9 cellular contexts compared by ENCODE assay signal in the genomic region with DNA sequence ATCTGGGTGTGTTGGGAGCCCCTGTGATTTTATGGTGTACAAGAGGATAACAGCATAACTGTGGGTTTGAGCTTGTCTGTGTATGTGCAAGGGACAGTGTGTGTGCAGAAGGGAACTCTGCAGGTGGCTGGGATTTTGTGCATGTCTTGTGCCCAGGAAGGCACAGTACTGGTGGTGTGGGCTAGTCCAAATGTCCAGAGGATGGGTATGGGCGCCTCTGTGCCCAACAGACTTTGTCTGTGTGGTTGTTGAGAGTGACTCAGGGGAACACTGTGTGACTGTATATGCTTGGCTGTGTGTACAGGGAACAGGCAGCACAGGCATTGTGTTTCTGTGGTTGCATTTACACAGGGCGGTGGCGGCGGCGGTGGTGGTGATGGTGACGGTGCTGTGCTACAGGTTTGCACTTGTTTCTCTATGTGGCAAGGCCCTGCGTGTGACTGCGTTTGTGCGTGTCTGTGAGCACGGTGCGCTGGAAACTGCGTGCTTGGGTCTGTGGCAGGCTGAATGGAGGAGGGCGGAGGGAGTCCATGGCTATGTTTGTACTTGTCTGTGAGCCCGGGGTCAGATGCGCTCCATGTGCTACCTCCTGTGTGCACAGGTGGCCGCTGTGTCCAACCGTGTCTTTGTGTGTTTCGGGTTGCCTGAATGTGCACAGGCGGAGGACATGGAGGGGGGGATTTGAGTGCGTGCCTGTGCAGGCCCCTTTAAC. TPM values are rescaled to one million over a fixed set of nuclear protein-coding genes. Genes with fewer than 3 reads are reported as not detected.
A peak's percentile ranks its signal among the peaks of the same experiment; 100 is the strongest.
DNase-seq lines count a peak whose midpoint lies in the region; ATAC-seq and TF ChIP-seq lines count a peak whose summit lies in the region.
"Had no signal": no experiment of that assay in that cellular context is flagged by ENCODE, and none has a peak within 500 bp of the region (broad histone marks: within the 10 kb centered on the region; RNA-seq: fewer than 3 reads in every experiment).

No MANE protein-coding gene starts in this region.

- H3K4me1 Mint-ChIP-seq in CD4-positive, alpha-beta memory T cell: peaks cover 45 to 74% (median 62%) of the 10 kb centered on the region in 4 donors
- H3K4me1 Mint-ChIP-seq in stimulated activated memory B cell treated with anti-CD40 and anti-IgM and Interleukin-4, amounts not matched to agents 10 μg/mL and 1 μg/mL and 100 μg/mL, for 72 hours: peaks cover 64% of the 10 kb centered on the region

- H3K9ac ChIP-seq in PC-3 (ENCODE audit: low read length): peak overlapping the region; percentile 57

- H3K27ac Mint-ChIP-seq in CD4-positive, alpha-beta memory T cell: peak overlapping the region; percentile 90 to 97 (median 95)
- H3K27ac Mint-ChIP-seq in stimulated activated memory B cell treated with anti-CD40 and anti-IgM and Interleukin-4, amounts not matched to agents 10 μg/mL and 1 μg/mL and 100 μg/mL, for 72 hours: peak overlapping the region; percentile 10

- H3F3A ChIP-seq in PC-3 (ENCODE audit: low read length, unreplicated experiment): no peaks in the 10 kb centered on the region

- peak overlapping the region; percentile 64 for H3K4me2 ChIP-seq in PC-3 (ENCODE audit: low read length)

- BruUV-seq in PC-3 (replicated peaks; lab: Mats Ljungman, UMichigan): no TSS peak

- H3K27me3 Mint-ChIP-seq in CD4-positive, alpha-beta memory T cell: no peaks in the 10 kb centered on the region
- no peaks in the 10 kb centered on the region for H3K27me3 Mint-ChIP-seq in stimulated activated memory B cell treated with anti-CD40 and anti-IgM and Interleukin-4, amounts not matched to agents 10 μg/mL and 1 μg/mL and 100 μg/mL, for 72 hours

- H2AFZ ChIP-seq in PC-3 (ENCODE audit: low read length): peak overlapping the region; percentile 56

- peak overlapping the region; percentile 92 to 98 (median 96) for H3K4me3 Mint-ChIP-seq in CD4-positive, alpha-beta memory T cell
- no peak overlapping the region for H3K4me3 Mint-ChIP-seq in stimulated activated memory B cell treated with anti-CD40 and anti-IgM and Interleukin-4, amounts not matched to agents 10 μg/mL and 1 μg/mL and 100 μg/mL, for 72 hours

- no peak for TF ChIP-seq POLR2A in lower leg skin (IDR thresholded peaks at IDR 0.05)

- peak overlapping the region; percentile 62 for H3K27ac ChIP-seq in CD4-positive, alpha-beta memory T cell (ENCODE audit: low read depth, low read length)
- peak overlapping the region; percentile 48 for H3K27ac ChIP-seq in PC-3 (ENCODE audit: low read length)
- H3K27ac ChIP-seq: SJSA1 had no signal

- no peaks in the 10 kb centered on the region for H3K79me2 ChIP-seq in PC-3 (ENCODE audit: low read length)

- DNase-seq in CD4-positive, alpha-beta memory T cell: peak; percentile 63 to 88 (median 75)
- peak; percentile 35 for DNase-seq in PC-3
- DNase-seq in activated naive CD4-positive, alpha-beta T cell treated with Interleukin-2 at 50 U/mL for 16 hours: peak; percentile 72
- DNase-seq in lower leg skin (ENCODE audit: low spot score in 2 of 2): peak; percentile 87 to 92
- DNase-seq in AG08395 (ENCODE audit: low spot score): no peak
- DNase-seq in BE2C: no peak

- no peaks in the 10 kb centered on the region for H3K9me3 ChIP-seq in CD4-positive, alpha-beta memory T cell (ENCODE audit: control insufficient read depth in 1 of 2, low read length in 2 of 2)
- H3K9me3 ChIP-seq in PC-3 (ENCODE audit: low read length) (no peaks in the 10 kb centered on the region), BE2C (no peaks in the 10 kb centered on the region)
- H3K9me3 ChIP-seq: SJSA1 had no signal

- no peaks in the 10 kb centered on the region for H3K27me3 ChIP-seq in CD4-positive, alpha-beta memory T cell (ENCODE audit: insufficient read depth, low read length)
- H3K27me3 ChIP-seq in PC-3 (ENCODE audit: low read length) (no peaks in the 10 kb centered on the region), BE2C (no peaks in the 10 kb centered on the region)
- H3K27me3 ChIP-seq: SJSA1 had no signal

- H3K9me2 ChIP-seq in PC-3 (replicated peaks; ENCODE audit: low read length): no peaks in the 10 kb centered on the region

- WGBS in lower leg skin, 2 donors: 38 to 48% methylated on average over 20 of the region's 20 CpGs

- H4K20me1 ChIP-seq in PC-3 (ENCODE audit: low read length): no peaks in the 10 kb centered on the region

- TF ChIP-seq CTCF in PC-3 (conservative IDR thresholded peaks at IDR 0.05; ENCODE audit: low read depth, low read length): no peak
- no peak for TF ChIP-seq CTCF in lower leg skin (IDR thresholded peaks at IDR 0.05)
- no peak for TF ChIP-seq CTCF in BE2C (IDR thresholded peaks at IDR 0.05; ENCODE audit: low read depth, low read length)

- H3K36me3 ChIP-seq in CD4-positive, alpha-beta memory T cell (ENCODE audit: insufficient read depth, low read length): no peaks in the 10 kb centered on the region
- no peaks in the 10 kb centered on the region for H3K36me3 ChIP-seq in PC-3 (ENCODE audit: low read depth, low read length)
- H3K36me3 ChIP-seq in BE2C: no peaks in the 10 kb centered on the region
- H3K36me3 ChIP-seq: SJSA1 had no signal

- intact Hi-C loops in CD4-positive, alpha-beta memory T cell (cut with micrococcal nuclease): loop anchor here (1.0 to 5.0 kb wide), 4 partner anchors 32 to 105 kb away; a partner anchor contains a TSS
- intact Hi-C loops in PC-3 (cut with micrococcal nuclease) (loop anchor here (5.0 kb wide), 1 partner anchor 45 kb away; no protein-coding TSS in a partner anchor), lower leg skin (cut with DNase I; ENCODE audit: low total_unique reads) (no loop called here)

- ATAC-seq in PC-3: peak; percentile 64
- no peak for ATAC-seq in stimulated activated memory B cell treated with anti-CD40 and anti-IgM and Interleukin-4, amounts not matched to agents 10 μg/mL and 1 μg/mL and 100 μg/mL, for 72 hours
- ATAC-seq in HG02571 (IDR thresholded peaks at IDR 0.05; ENCODE audit: unreplicated experiment): no peak

- CTCF ChIA-PET in CD4-positive, alpha-beta memory T cell (lab: Charles Lee; ENCODE audit: partially characterized antibody): interaction anchor here (0.6 to 5.9 kb wide), 16 partner anchors 16 to 226 kb away, joined by 3 to 42 read pairs (median 4); a partner anchor contains a TSS
- CTCF ChIA-PET in PC-3 (lab: Charles Lee): interaction anchor here (0.6 kb wide), 1 partner anchor 83 kb away, joined by 3 read pairs; no protein-coding TSS in a partner anchor

- peaks cover 70% of the 10 kb centered on the region for H3K4me1 ChIP-seq in CD4-positive, alpha-beta memory T cell (ENCODE audit: insufficient read depth, low read length)
- H3K4me1 ChIP-seq in PC-3 (ENCODE audit: insufficient read depth, low read length): peaks cover 29% of the 10 kb centered on the region
- peaks cover 8% of the 10 kb centered on the region for H3K4me1 ChIP-seq in BE2C
- H3K4me1 ChIP-seq: SJSA1 had no signal

- POLR2A ChIA-PET in CD4-positive, alpha-beta memory T cell (lab: Charles Lee; ENCODE audit: partially characterized antibody): interaction anchor here (0.6 to 6.4 kb wide), 21 partner anchors 10 to 368 kb away, joined by 3 to 81 read pairs (median 5); a partner anchor contains a TSS
- POLR2A ChIA-PET in PC-3 (lab: Charles Lee; ENCODE audit: unreplicated experiment): no interaction called here

- H3K36me3 Mint-ChIP-seq in CD4-positive, alpha-beta memory T cell: peaks cover 0 to 2% of the 10 kb centered on the region in 2 donors
- no peaks in the 10 kb centered on the region for H3K36me3 Mint-ChIP-seq in stimulated activated memory B cell treated with anti-CD40 and anti-IgM and Interleukin-4, amounts not matched to agents 10 μg/mL and 1 μg/mL and 100 μg/mL, for 72 hours

- H3K4me3 ChIP-seq in CD4-positive, alpha-beta memory T cell (ENCODE audit: low read length in 2 of 2): peak overlapping the region; percentile 61 to 75
- H3K4me3 ChIP-seq in PC-3 (ENCODE audit: low read length) (peak overlapping the region; percentile 25; the same call in 1 of the 2 replicates), lower leg skin (ENCODE audit: low read depth, poor library complexity, severe bottlenecking) (no peak overlapping the region), BE2C (ENCODE audit: low read depth, low read length) (no peak overlapping the region)
- H3K4me3 ChIP-seq: SJSA1 had no signal

- no peaks in the 10 kb centered on the region for H3K9me3 Mint-ChIP-seq in CD4-positive, alpha-beta memory T cell
- H3K9me3 Mint-ChIP-seq in stimulated activated memory B cell treated with anti-CD40 and anti-IgM and Interleukin-4, amounts not matched to agents 10 μg/mL and 1 μg/mL and 100 μg/mL, for 72 hours: no peaks in the 10 kb centered on the region

RNA-seq across cellular contexts. Expression of a gene that starts 32.3 kb away (rescaled TPM):
- 100 to 1,000 TPM; 163 to 164 TPM for total RNA-seq in CD4-positive, alpha-beta memory T cell
- polyA plus RNA-seq in CD4-positive, alpha-beta memory T cell: 10 to 100 TPM; 31.6 to 81.1 TPM
- total RNA-seq in PC-3 (2014; rRNA removed): 20.7 and 32.4 TPM in 2 replicates
- total RNA-seq in lower leg skin: 10 to 100 TPM; 53.8 to 76.6 (median 70.3) TPM
- polyA plus RNA-seq in BE2C (2012; ENCODE audit: insufficient read depth, insufficient read length, low read depth): 23.6 TPM

Comparison
In these comparisons a context has a peak if more than half of its experiments do, and no peak if none do; other contexts are left out.
1. DNase-seq: peak in CD4-positive, alpha-beta memory T cell (5 of 5), PC-3 (single experiment), activated naive CD4-positive, alpha-beta T cell treated with Interleukin-2 at 50 U/mL for 16 hours (single experiment) and lower leg skin (2 of 2); none in AG08395 (single experiment) and BE2C (single experiment).
2. H3K4me3 ChIP-seq: peak in CD4-positive, alpha-beta memory T cell (2 of 2) and PC-3 (single experiment); none in lower leg skin (single experiment) and BE2C (single experiment).